ENCODE assay signal across 2 cellular contexts in genomic region chr1:12149791-12150175, GRCh38.
TF ChIP-seq lines count a peak whose summit lies in the region.

No MANE protein-coding gene starts in this region.

TF ChIP-seq in IMR-90, 13 proteins besides CTCF, POLR2A, EP300 and RAD21:
- no peak for TF ChIP-seq RCOR1 (IDR thresholded peaks at IDR 0.05; ENCODE audit: insufficient replicate concordance, low read length)
- no peak for TF ChIP-seq CEBPB (IDR thresholded peaks at IDR 0.05; ENCODE audit: low read depth, low read length)
- TF ChIP-seq ELK1 (IDR thresholded peaks at IDR 0.05; ENCODE audit: borderline replicate concordance, low read depth, low read length), result no peak
- TF ChIP-seq SMC3 (IDR thresholded peaks at IDR 0.05; ENCODE audit: low read depth, low read length), result no peak
- TF ChIP-seq MAZ (IDR thresholded peaks at IDR 0.05; ENCODE audit: borderline replicate concordance, low read depth, low read length), result no peak
- no peak for TF ChIP-seq NFE2L2 (IDR thresholded peaks at IDR 0.05; ENCODE audit: low read depth, low read length)
- no peak for TF ChIP-seq MXI1 (IDR thresholded peaks at IDR 0.05; ENCODE audit: borderline replicate concordance, low read depth, low read length)

TF ChIP-seq in K562, 482 proteins besides CTCF, POLR2A, EP300 and RAD21:
- TF ChIP-seq YY1 (IDR thresholded peaks at IDR 0.05; ENCODE audit: borderline replicate concordance in 1 of 3, control insufficient read depth in 1 of 3, extremely low read depth in 1 of 3, insufficient read depth in 3 of 3, insufficient read length in 1 of 3, insufficient replicate concordance in 2 of 3, low read depth in 1 of 3, low read length in 2 of 3), result peak; percentile 36 to 90 (median 76)
- TF ChIP-seq AFF1 (IDR thresholded peaks at IDR 0.05; ENCODE audit: low read depth in 1 of 2, partially characterized antibody in 2 of 2), result no peak
